ENCODE assay signal across 1 cellular context in the genomic region with DNA sequence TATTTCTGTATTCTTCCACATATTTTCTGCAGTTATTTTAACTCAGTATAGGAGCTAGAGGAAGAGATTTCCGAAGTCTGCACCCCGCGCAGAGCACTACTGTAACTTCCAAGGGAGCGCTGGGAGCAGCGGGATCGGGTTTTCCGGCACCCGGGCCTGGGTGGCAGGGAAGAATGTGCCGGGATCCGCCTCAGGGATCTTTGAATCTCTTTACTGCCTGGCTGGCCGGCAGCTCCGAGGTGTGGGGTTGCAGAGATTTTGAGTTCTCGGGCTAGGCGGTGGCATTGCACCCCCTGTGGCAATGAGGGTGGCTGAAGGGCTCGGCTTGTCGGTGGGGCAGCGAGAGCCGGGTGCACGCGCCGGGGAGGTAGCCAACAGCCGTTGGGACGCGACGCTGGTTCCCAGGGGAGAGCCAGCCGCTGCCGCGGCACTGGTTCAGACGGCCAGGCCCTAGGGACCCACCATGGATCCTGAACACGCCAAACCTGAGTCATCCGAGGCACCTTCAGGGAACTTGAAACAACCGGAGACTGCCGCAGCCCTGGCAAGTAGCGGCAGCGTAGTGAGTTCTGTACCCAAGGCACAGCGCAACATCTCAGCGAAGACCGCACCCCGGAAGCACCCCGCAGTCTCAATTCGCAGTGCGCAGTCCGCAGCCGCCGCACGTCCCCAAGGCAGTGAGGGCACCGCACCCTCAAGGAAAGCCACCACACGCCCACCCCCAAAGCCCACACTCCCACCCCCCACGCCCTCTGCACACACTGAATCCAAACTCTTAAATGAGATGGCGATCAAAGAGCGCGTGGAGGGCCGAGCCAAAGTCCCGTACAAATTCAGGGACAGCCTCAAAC.
TF ChIP-seq lines count a peak whose summit lies in the region.

A gene with protein sequence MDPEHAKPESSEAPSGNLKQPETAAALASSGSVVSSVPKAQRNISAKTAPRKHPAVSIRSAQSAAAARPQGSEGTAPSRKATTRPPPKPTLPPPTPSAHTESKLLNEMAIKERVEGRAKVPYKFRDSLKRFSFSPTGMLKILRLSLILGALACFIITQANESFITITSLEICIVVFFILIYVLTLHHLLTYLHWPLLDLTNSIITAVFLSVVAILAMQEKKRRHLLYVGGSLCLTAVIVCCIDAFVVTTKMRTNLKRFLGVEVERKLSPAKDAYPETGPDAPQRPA (plus strand): TSS at position 389 of the 851 bp plus-strand sequence. CDS start 75 bp downstream, at position 464.

TF ChIP-seq in GM23338, 12 proteins besides CTCF, POLR2A, EP300 and RAD21:
- TF ChIP-seq STAT1 (IDR thresholded peaks at IDR 0.05; ENCODE audit: unreplicated experiment) (no peak), POLR2AphosphoS5 (IDR thresholded peaks at IDR 0.05; ENCODE audit: low read depth) (no peak)
